In the genomic region with DNA sequence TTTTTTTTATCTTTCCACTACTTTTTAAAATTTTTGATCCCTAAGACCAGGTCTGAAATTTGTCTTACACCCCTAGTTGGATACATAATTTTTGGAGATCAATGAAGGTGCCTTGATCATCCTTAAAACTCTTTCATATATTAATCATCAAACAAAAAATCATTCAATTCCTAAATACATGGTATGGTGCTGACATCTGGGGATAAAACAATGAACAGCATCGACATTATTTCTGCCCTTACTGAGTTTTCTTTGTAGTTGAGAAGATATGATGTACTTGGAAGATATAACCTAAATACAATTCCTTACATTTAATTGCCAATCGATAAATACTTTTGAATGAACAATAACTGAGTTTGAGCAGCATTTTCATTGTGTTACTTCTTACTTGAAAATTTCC, we compare ENCODE assay signal across 22 cellular contexts. TPM values are rescaled to one million over a fixed set of nuclear protein-coding genes. Genes with fewer than 3 reads are reported as not detected.
DNase-seq lines count a peak whose midpoint lies in the region; ATAC-seq and TF ChIP-seq lines count a peak whose summit lies in the region.
"Had no signal": no experiment of that assay in that cellular context is flagged by ENCODE, and none has a peak within 500 bp of the region (broad histone marks: within the 10 kb centered on the region; RNA-seq: fewer than 3 reads in every experiment).

No MANE protein-coding gene starts in this region.

- TF ChIP-seq RAD21 in SK-N-SH (IDR thresholded peaks at IDR 0.05; ENCODE audit: low read length): peak; percentile 34

- H3K9me2 ChIP-seq in SK-N-SH (no peaks in the 10 kb centered on the region), PC-3 (replicated peaks; ENCODE audit: low read length) (no peaks in the 10 kb centered on the region; the same call in 1 of the 2 replicates)

- no peak overlapping the region for H3K4me3 Mint-ChIP-seq in chondrocyte (ENCODE audit: unreplicated experiment)

- H4K20me1 ChIP-seq in SK-N-SH (ENCODE audit: insufficient read depth): no peaks in the 10 kb centered on the region
- no peaks in the 10 kb centered on the region for H4K20me1 ChIP-seq in PC-3 (ENCODE audit: low read length)
- H4K20me1 ChIP-seq: BLaER1 treated with 17β-estradiol and CSF1 and Interleukin-3, amounts not matched to agents 10 nM and 100 nM had no signal

- CTCF ChIA-PET in SK-N-SH (lab: Yijun Ruan, JAX) (interaction anchor here (1.2 kb wide), 1 partner anchor 21 kb away, joined by 3 read pairs; no protein-coding TSS in a partner anchor), PC-3 (lab: Charles Lee) (no interaction called here)

- TF ChIP-seq EP300 in SK-N-SH (IDR thresholded peaks at IDR 0.05; ENCODE audit: borderline replicate concordance in 1 of 2, low read depth in 1 of 2, low read length in 1 of 2): no peak

- ATAC-seq in SK-N-SH treated with all-trans-retinoic acid at 6 μM for 48 hours: no peak
- ATAC-seq in PC-3: peak; percentile 43; the same call in 1 of the 2 replicates
- no peak for ATAC-seq in GM21423 (IDR thresholded peaks at IDR 0.05; ENCODE audit: unreplicated experiment)
- ATAC-seq: HepG2 had no signal

- WGBS in SK-N-SH (ENCODE audit: low lambda C conversion rate): 33% methylated on average over 2 of the region's 2 CpGs

- peaks cover 3% of the 10 kb centered on the region for H3K9me3 Mint-ChIP-seq in chondrocyte (ENCODE audit: low read depth)

- DNase-seq in SK-N-SH: no peak
- peak; percentile 51 for DNase-seq in PC-3
- DNase-seq in chondrocyte (ENCODE audit: low spot score): no peak
- no peak for DNase-seq in HK-2 (ENCODE audit: unreplicated experiment)
- no peak for DNase-seq in LoVo (ENCODE audit: low spot score)
- DNase-seq in NOMO-1 treated with dmso at 0.1 percent for 144 hours (lab: John Stamatoyannopoulos, UW; ENCODE audit: unreplicated experiment): no peak
- DNase-seq: GF-D8, H7, KG1, MV-4-11, NCI-H1105 treated with DMSO at 0.1 percent for 48 hours, NCI-H2029 treated with DMSO at 0.1 percent for 48 hours, NCI-H226, NCI-H510A treated with DMSO at 0.1 percent for 48 hours, NCI-H748 treated with DMSO at 0.1 percent for 48 hours, RPMI8226, T-helper 1 cell had no signal

- no peak overlapping the region for H3K27ac Mint-ChIP-seq in chondrocyte (ENCODE audit: unreplicated experiment)

- TF ChIP-seq CTCF in SK-N-SH (IDR thresholded peaks at IDR 0.05) (no peak), PC-3 (conservative IDR thresholded peaks at IDR 0.05; ENCODE audit: low read depth, low read length) (peak; percentile 68), chondrocyte (IDR thresholded peaks at IDR 0.05) (peak; percentile 31)

- H3K36me3 ChIP-seq in SK-N-SH (replicated peaks in 1 of 2; ENCODE audit: control insufficient read depth in 1 of 2, insufficient read depth in 2 of 2, low read length in 1 of 2) (no peaks in the 10 kb centered on the region), PC-3 (ENCODE audit: low read depth, low read length) (no peaks in the 10 kb centered on the region)
- H3K36me3 ChIP-seq: BLaER1 treated with 17β-estradiol and CSF1 and Interleukin-3, amounts not matched to agents 10 nM and 100 nM had no signal

- POLR2A ChIA-PET in SK-N-SH (lab: Yijun Ruan, JAX) (no interaction called here), PC-3 (lab: Charles Lee; ENCODE audit: unreplicated experiment) (no interaction called here)

- H3F3A ChIP-seq in SK-N-SH (replicated peaks; ENCODE audit: insufficient read depth): no peaks in the 10 kb centered on the region
- H3F3A ChIP-seq in PC-3 (ENCODE audit: low read length, unreplicated experiment): no peaks in the 10 kb centered on the region

- intact Hi-C loops in PC-3 (cut with micrococcal nuclease): loop anchor here (1.0 to 5.0 kb wide), 5 partner anchors 39 to 406 kb away; no protein-coding TSS in a partner anchor

- H3K27me3 ChIP-seq in SK-N-SH (ENCODE audit: insufficient read depth) (no peaks in the 10 kb centered on the region), PC-3 (ENCODE audit: low read length) (no peaks in the 10 kb centered on the region)
- H3K27me3 ChIP-seq: BLaER1 treated with 17β-estradiol and CSF1 and Interleukin-3, amounts not matched to agents 10 nM and 100 nM had no signal

- no peak overlapping the region for H2AFZ ChIP-seq in SK-N-SH (ENCODE audit: low read depth)
- no peak overlapping the region for H2AFZ ChIP-seq in PC-3 (ENCODE audit: low read length)

- H3K27me3 Mint-ChIP-seq in chondrocyte (ENCODE audit: low read depth): peaks cover 2% of the 10 kb centered on the region

- no peaks in the 10 kb centered on the region for H3K9me3 ChIP-seq in SK-N-SH
- H3K9me3 ChIP-seq in PC-3 (ENCODE audit: low read length): no peaks in the 10 kb centered on the region

- H3K79me2 ChIP-seq in SK-N-SH (ENCODE audit: insufficient read depth) (no peaks in the 10 kb centered on the region), PC-3 (ENCODE audit: low read length) (no peaks in the 10 kb centered on the region)

- peaks cover 4% of the 10 kb centered on the region for H3K4me1 Mint-ChIP-seq in chondrocyte (ENCODE audit: low read depth)

- H3K9ac ChIP-seq in SK-N-SH (no peak overlapping the region), PC-3 (ENCODE audit: low read length) (no peak overlapping the region)
- H3K9ac ChIP-seq: BLaER1 treated with 17β-estradiol and CSF1 and Interleukin-3, amounts not matched to agents 10 nM and 100 nM had no signal

- H3K4me1 ChIP-seq in SK-N-SH (ENCODE audit: control insufficient read depth in 1 of 2, insufficient read depth in 2 of 2, low read depth in 1 of 2, low read length in 1 of 2): no peaks in the 10 kb centered on the region
- peaks cover 10% of the 10 kb centered on the region for H3K4me1 ChIP-seq in PC-3 (ENCODE audit: insufficient read depth, low read length)

- no peak overlapping the region for H3K4me2 ChIP-seq in SK-N-SH
- H3K4me2 ChIP-seq in PC-3 (ENCODE audit: low read length): no peak overlapping the region
- H3K4me2 ChIP-seq: BLaER1 treated with 17β-estradiol and CSF1 and Interleukin-3, amounts not matched to agents 10 nM and 100 nM had no signal

- H3K36me3 Mint-ChIP-seq in chondrocyte (ENCODE audit: low read depth): no peaks in the 10 kb centered on the region

- H3K27ac ChIP-seq in SK-N-SH (ENCODE audit: low read depth in 2 of 2, low read length in 1 of 2): no peak overlapping the region
- no peak overlapping the region for H3K27ac ChIP-seq in PC-3 (ENCODE audit: low read length)
- H3K27ac ChIP-seq: 22Rv1; BLaER1 treated with 17β-estradiol and CSF1 and Interleukin-3, amounts not matched to agents 10 nM and 100 nM had no signal

- H3K4me3 ChIP-seq in SK-N-SH (ENCODE audit: low read depth in 2 of 2, low read length in 1 of 2) (no peak overlapping the region), PC-3 (ENCODE audit: low read length) (no peak overlapping the region)
- H3K4me3 ChIP-seq: BLaER1 treated with 17β-estradiol and CSF1 and Interleukin-3, amounts not matched to agents 10 nM and 100 nM had no signal

- BruUV-seq in PC-3 (replicated peaks; lab: Mats Ljungman, UMichigan): no TSS peak

TF ChIP-seq in SK-N-SH, 30 proteins besides CTCF, POLR2A, EP300 and RAD21 (continues in another document):
- TF ChIP-seq EZH2phosphoT487 (IDR thresholded peaks at IDR 0.05; ENCODE audit: borderline replicate concordance, low read depth) (no peak), SIN3A (IDR thresholded peaks at IDR 0.05; ENCODE audit: borderline replicate concordance, low read depth, low read length) (no peak), TEAD4 (IDR thresholded peaks at IDR 0.05; ENCODE audit: borderline replicate concordance, insufficient read depth) (no peak)

TF ChIP-seq in SK-N-SH treated with all-trans-retinoic acid at 6 μM for 48 hours, 23 proteins besides CTCF, POLR2A, EP300 and RAD21 (continues in another document):
- TF ChIP-seq CSDC2 (CRISPR knock-in tag; IDR thresholded peaks at IDR 0.05) (no peak), ZFP30 (CRISPR knock-in tag; IDR thresholded peaks at IDR 0.05) (no peak)
- TF ChIP-seq, protein P1, sequence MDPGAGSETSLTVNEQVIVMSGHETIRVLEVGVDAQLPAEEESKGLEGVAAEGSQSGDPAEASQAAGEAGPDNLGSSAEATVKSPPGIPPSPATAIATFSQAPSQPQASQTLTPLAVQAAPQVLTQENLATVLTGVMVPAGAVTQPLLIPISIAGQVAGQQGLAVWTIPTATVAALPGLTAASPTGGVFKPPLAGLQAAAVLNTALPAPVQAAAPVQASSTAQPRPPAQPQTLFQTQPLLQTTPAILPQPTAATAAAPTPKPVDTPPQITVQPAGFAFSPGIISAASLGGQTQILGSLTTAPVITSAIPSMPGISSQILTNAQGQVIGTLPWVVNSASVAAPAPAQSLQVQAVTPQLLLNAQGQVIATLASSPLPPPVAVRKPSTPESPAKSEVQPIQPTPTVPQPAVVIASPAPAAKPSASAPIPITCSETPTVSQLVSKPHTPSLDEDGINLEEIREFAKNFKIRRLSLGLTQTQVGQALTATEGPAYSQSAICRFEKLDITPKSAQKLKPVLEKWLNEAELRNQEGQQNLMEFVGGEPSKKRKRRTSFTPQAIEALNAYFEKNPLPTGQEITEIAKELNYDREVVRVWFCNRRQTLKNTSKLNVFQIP (CRISPR knock-in tag; IDR thresholded peaks at IDR 0.05; ENCODE audit: borderline replicate concordance, low read depth): no peak
- TF ChIP-seq, protein P2, sequence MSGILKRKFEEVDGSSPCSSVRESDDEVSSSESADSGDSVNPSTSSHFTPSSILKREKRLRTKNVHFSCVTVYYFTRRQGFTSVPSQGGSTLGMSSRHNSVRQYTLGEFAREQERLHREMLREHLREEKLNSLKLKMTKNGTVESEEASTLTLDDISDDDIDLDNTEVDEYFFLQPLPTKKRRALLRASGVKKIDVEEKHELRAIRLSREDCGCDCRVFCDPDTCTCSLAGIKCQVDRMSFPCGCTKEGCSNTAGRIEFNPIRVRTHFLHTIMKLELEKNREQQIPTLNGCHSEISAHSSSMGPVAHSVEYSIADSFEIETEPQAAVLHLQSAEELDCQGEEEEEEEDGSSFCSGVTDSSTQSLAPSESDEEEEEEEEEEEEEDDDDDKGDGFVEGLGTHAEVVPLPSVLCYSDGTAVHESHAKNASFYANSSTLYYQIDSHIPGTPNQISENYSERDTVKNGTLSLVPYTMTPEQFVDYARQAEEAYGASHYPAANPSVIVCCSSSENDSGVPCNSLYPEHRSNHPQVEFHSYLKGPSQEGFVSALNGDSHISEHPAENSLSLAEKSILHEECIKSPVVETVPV (CRISPR knock-in tag; IDR thresholded peaks at IDR 0.05): no peak

RNA-seq across cellular contexts. Expression of a gene that starts 18.3 kb away (rescaled TPM):
- not detected in 2 replicates for polyA plus RNA-seq in SK-N-SH (2012; rRNA removed)
- polyA plus RNA-seq in SK-N-SH (2012; cell fraction: cytosol; rRNA removed): not detected in 2 replicates
- polyA plus RNA-seq in SK-N-SH (2012; cell fraction: nucleus; rRNA removed): not detected in 2 replicates
- not detected in 2 replicates for total RNA-seq in PC-3 (2014; rRNA removed)
- total RNA-seq in chondrocyte: not detected in 3 replicates
- total RNA-seq: H7, HepG2 had no signal
- polyA plus RNA-seq: HepG2 had no signal

RNA-seq across cellular contexts. Expression of a gene that starts 30.1 kb away (rescaled TPM):
- 15.3 and 15.5 TPM in 2 replicates for polyA plus RNA-seq in SK-N-SH (2012; rRNA removed)
- 11.9 and 12.3 TPM in 2 replicates for polyA plus RNA-seq in SK-N-SH (2012; cell fraction: cytosol; rRNA removed)
- polyA plus RNA-seq in SK-N-SH (2012; cell fraction: nucleus; rRNA removed): 21.9 and 46.5 TPM in 2 replicates
- total RNA-seq in PC-3 (2014; rRNA removed) (42.7 and 52.3 TPM in 2 replicates), chondrocyte (36.3 to 37.7 TPM (median 37.4 TPM) in 3 replicates)

RNA-seq across cellular contexts. Expression of a gene that starts 41.4 kb away (rescaled TPM):
- polyA plus RNA-seq in SK-N-SH (2012; rRNA removed): not detected in 2 replicates
- not detected in 2 replicates for polyA plus RNA-seq in SK-N-SH (2012; cell fraction: cytosol; rRNA removed)
- not detected in 2 replicates for polyA plus RNA-seq in SK-N-SH (2012; cell fraction: nucleus; rRNA removed)
- 0.15 TPM in 1 of 2 replicates, not detected in the other for total RNA-seq in PC-3 (2014; rRNA removed)
- total RNA-seq in chondrocyte: not detected in 3 replicates
- total RNA-seq: H7, HepG2 had no signal
